ENCODE assay signal across 14 cellular contexts in genomic region chr1:226134170-226135058, GRCh38. TPM values are rescaled to one million over a fixed set of nuclear protein-coding genes. Genes with fewer than 3 reads are reported as not detected.
A peak's percentile ranks its signal among the peaks of the same experiment; 100 is the strongest.
DNase-seq lines count a peak whose midpoint lies in the region; ATAC-seq, FAIRE-seq and TF ChIP-seq lines count a peak whose summit lies in the region.
"Had no signal": no experiment of that assay in that cellular context is flagged by ENCODE, and none has a peak within 500 bp of the region (broad histone marks: within the 10 kb centered on the region; RNA-seq: fewer than 3 reads in every experiment).

No MANE protein-coding gene starts in this region.

- H3K4me3 ChIP-seq in K562 = no peak overlapping the region
- peak overlapping the region; percentile 38 to 57 for H3K4me3 ChIP-seq in stomach smooth muscle (ENCODE audit: low read length in 2 of 2)
- H3K4me3 ChIP-seq: SK-N-MC, uterus had no signal

- ATAC-seq in K562 (peak; percentile 8; the same call in 2 of the 3 replicates), memory B cell (ENCODE audit: low read depth) (no peak), GM19467 (IDR thresholded peaks at IDR 0.05; ENCODE audit: unreplicated experiment) (no peak), HG03196 (IDR thresholded peaks at IDR 0.05; ENCODE audit: unreplicated experiment) (no peak)

- DNase-seq in T-helper 1 cell = no peak
- DNase-seq in K562 (ENCODE audit: extremely low read depth in 1 of 4, low spot score in 3 of 4) = no peak
- no peak for DNase-seq in memory B cell (ENCODE audit: low spot score in 2 of 2)
- no peak for DNase-seq in COLO829 (ENCODE audit: low spot score)
- DNase-seq: activated CD4-positive, CD25-positive, alpha-beta regulatory T cell treated with anti-CD3 and anti-CD28 coated beads, Interleukin-2, amount 50 U/mL, for 72 hours; erythroblast; KG1; NCI-H187 treated with DMSO at 0.1 percent for 48 hours had no signal

- H3K9me3 Mint-ChIP-seq in T-helper 1 cell treated with Interleukin-12 subunit alpha and Interleukin-12 subunit beta and Interleukin-4 antibody, amounts not matched to agents 30 μg/mL and 1 μg/mL, for 36 hours = no peaks in the 10 kb centered on the region
- H3K9me3 Mint-ChIP-seq in memory B cell = no peaks in the 10 kb centered on the region

- CTCF ChIA-PET in K562 (lab: Yijun Ruan, JAX; ENCODE audit: low intra/inter-chr PET ratio) = no interaction called here

- BruUV-seq in K562 (replicated peaks; lab: Mats Ljungman, UMichigan) = no TSS peak

- no peaks in the 10 kb centered on the region for H3K9me3 ChIP-seq in K562 (replicated peaks; ENCODE audit: control insufficient read depth, insufficient read depth, low read depth, low read length)
- H3K9me3 ChIP-seq in stomach smooth muscle (ENCODE audit: control insufficient read depth in 2 of 2, low read length in 2 of 2) = no peaks in the 10 kb centered on the region
- H3K9me3 ChIP-seq: uterus had no signal

- TF ChIP-seq EP300 in K562 (IDR thresholded peaks at IDR 0.05; ENCODE audit: low read length) = no peak

- H3K27me3 Mint-ChIP-seq in T-helper 1 cell treated with Interleukin-12 subunit alpha and Interleukin-12 subunit beta and Interleukin-4 antibody, amounts not matched to agents 30 μg/mL and 1 μg/mL, for 36 hours (ENCODE audit: low read depth) = no peaks in the 10 kb centered on the region
- H3K27me3 Mint-ChIP-seq in memory B cell = no peaks in the 10 kb centered on the region

- in situ Hi-C loops in K562 (cut with MboI) = no loop called here

- peaks cover 4 to 10% of the 10 kb centered on the region in 2 experiments; a peak in 2 of 5 replicates for H3K27me3 ChIP-seq in K562 (ENCODE audit: control insufficient read depth in 2 of 2, insufficient read depth in 2 of 2, low read length in 2 of 2)
- no peaks in the 10 kb centered on the region for H3K27me3 ChIP-seq in stomach smooth muscle (ENCODE audit: control insufficient read depth in 1 of 2, insufficient read depth in 2 of 2, low read length in 2 of 2)
- H3K27me3 ChIP-seq: uterus had no signal

- intact Hi-C loops in K562 (cut with micrococcal nuclease) = no loop called here

- no peaks in the 10 kb centered on the region for H3K36me3 ChIP-seq in K562 (ENCODE audit: control insufficient read depth, insufficient read depth, low read length)
- no peaks in the 10 kb centered on the region for H3K36me3 ChIP-seq in stomach smooth muscle (ENCODE audit: control insufficient read depth in 2 of 2, insufficient read depth in 2 of 2, low read length in 2 of 2)
- H3K36me3 ChIP-seq: uterus had no signal

- H3K4me1 ChIP-seq in K562 (replicated peaks in 1 of 2; ENCODE audit: control insufficient read depth in 2 of 2, insufficient read depth in 2 of 2, low read length in 2 of 2) = peaks cover 7 to 29% of the 10 kb centered on the region in 2 experiments
- H3K4me1 ChIP-seq in stomach smooth muscle (ENCODE audit: control insufficient read depth, insufficient read depth, low read length) = peaks cover 16% of the 10 kb centered on the region
- H3K4me1 ChIP-seq: uterus had no signal

- H4K20me1 ChIP-seq in K562 (replicated peaks; ENCODE audit: control insufficient read depth, insufficient read depth, low read length) = no peaks in the 10 kb centered on the region; the same call in 1 of the 2 replicates

- POLR2A ChIA-PET in K562 (lab: Yijun Ruan, JAX) = interaction anchor here (1.1 to 1.5 kb wide), 4 partner anchors 11 to 135 kb away, joined by 4 to 5 read pairs (median 4); partner anchors contain the start of gene SDE2

- no peaks in the 10 kb centered on the region for H3K36me3 Mint-ChIP-seq in T-helper 1 cell treated with Interleukin-12 subunit alpha and Interleukin-12 subunit beta and Interleukin-4 antibody, amounts not matched to agents 30 μg/mL and 1 μg/mL, for 36 hours (ENCODE audit: low read depth)
- H3K36me3 Mint-ChIP-seq in memory B cell = peaks cover 2% of the 10 kb centered on the region

- TF ChIP-seq CTCF in K562 (IDR thresholded peaks at IDR 0.05 in 2 of 3, conservative IDR thresholded peaks at IDR 0.05 in 1 of 3; ENCODE audit: insufficient read depth in 2 of 3, low read depth in 1 of 3, low read length in 3 of 3) = no peak

- TF ChIP-seq POLR2A in K562 (conservative IDR thresholded peaks at IDR 0.05) = no peak

- no peaks in the 10 kb centered on the region for H3K9me1 ChIP-seq in K562 (ENCODE audit: control insufficient read depth, insufficient read depth, low read length)

- H3K4me1 Mint-ChIP-seq in T-helper 1 cell treated with Interleukin-12 subunit alpha and Interleukin-12 subunit beta and Interleukin-4 antibody, amounts not matched to agents 30 μg/mL and 1 μg/mL, for 36 hours (ENCODE audit: low read depth) = peaks cover 4% of the 10 kb centered on the region
- peaks cover 38% of the 10 kb centered on the region for H3K4me1 Mint-ChIP-seq in memory B cell

- FAIRE-seq in K562 (lab: Jason Lieb, UNC) = no peak

- H3K27ac ChIP-seq in K562 (ENCODE audit: extremely low read depth, low read depth, low read length) (no peak overlapping the region), stomach smooth muscle (ENCODE audit: low read length) (peak overlapping the region; percentile 41)
- H3K27ac ChIP-seq: SK-N-MC, uterus had no signal

- no peak for TF ChIP-seq RAD21 in K562 (CRISPR knock-in tag; conservative IDR thresholded peaks at IDR 0.05 in 1 of 2, IDR thresholded peaks at IDR 0.05 in 1 of 2)

- 32% methylated on average over 15 of the region's 16 CpGs for WGBS in K562 (ENCODE audit: insufficient coverage, low coverage, missing lambda C conversion rate)

- H3K4me3 Mint-ChIP-seq in T-helper 1 cell treated with Interleukin-12 subunit alpha and Interleukin-12 subunit beta and Interleukin-4 antibody, amounts not matched to agents 30 μg/mL and 1 μg/mL, for 36 hours = no peak overlapping the region
- peak overlapping the region; percentile 48 for H3K4me3 Mint-ChIP-seq in memory B cell

- H3K27ac Mint-ChIP-seq in T-helper 1 cell treated with Interleukin-12 subunit alpha and Interleukin-12 subunit beta and Interleukin-4 antibody, amounts not matched to agents 30 μg/mL and 1 μg/mL, for 36 hours = peak overlapping the region; percentile 63
- peak overlapping the region; percentile 90 for H3K27ac Mint-ChIP-seq in memory B cell

- peak overlapping the region in 1 of 2 experiments; percentile 76; a peak in 2 of 4 replicates for H3K9ac ChIP-seq in K562 (ENCODE audit: insufficient read depth in 1 of 2, low read depth in 2 of 2, low read length in 2 of 2)
- peak overlapping the region in 1 of 2 donors; percentile 69 for H3K9ac ChIP-seq in stomach smooth muscle (ENCODE audit: low read length in 2 of 2)

- H3K79me2 ChIP-seq in K562 (ENCODE audit: control insufficient read depth, insufficient read depth, low read length) = no peaks in the 10 kb centered on the region

- no peak overlapping the region for H2AFZ ChIP-seq in K562 (ENCODE audit: low read depth, low read length)

- H3K4me2 ChIP-seq in K562 (ENCODE audit: insufficient read depth, low read length) = no peak overlapping the region

TF ChIP-seq in K562, 482 proteins besides CTCF, POLR2A, EP300 and RAD21:
- TF ChIP-seq ZNF165 (CRISPR knock-in tag; IDR thresholded peaks at IDR 0.05; ENCODE audit: borderline replicate concordance) = no peak
- TF ChIP-seq TFAP4 (CRISPR knock-in tag; IDR thresholded peaks at IDR 0.05; ENCODE audit: borderline replicate concordance) = 0 out of 2 replicates have a peak, but pooled peaks have one; percentile 11
- TF ChIP-seq IRF2 (CRISPR knock-in tag; IDR thresholded peaks at IDR 0.05) = 0 out of 2 replicates have a peak, but pooled peaks have one; percentile 21

RNA-seq across cellular contexts. Expression of gene ACBD3, which starts 52.1 kb away (rescaled TPM):
- total RNA-seq in K562 (2011; cell fraction: chromatin; rRNA removed; ENCODE audit: low replicate concordance) = 12.5 and 40.3 TPM in 2 replicates
- 8.8 and 12.5 TPM in 2 replicates for total RNA-seq in K562 (2011; cell fraction: nucleolus; rRNA removed)
- total RNA-seq in K562 (2011; cell fraction: nucleoplasm; rRNA removed) = 21.6 and 27.1 TPM in 2 replicates
- total RNA-seq in K562 (2014; rRNA removed) = 25.4 and 31.4 TPM in 2 replicates
- 31.4 and 35.5 TPM in 2 replicates for total RNA-seq in K562 (2014; rRNA removed; fragmentation: Illumina TruSeq; extraction: Trizol)
- 26.1 and 26.9 TPM in 2 replicates for total RNA-seq in K562 (2015; rRNA removed; fragmentation: Illumina TruSeq; extraction: Trizol)
- total RNA-seq in K562 (2021) = 27.6 and 30.7 TPM in 2 replicates
- 36.7 and 37.6 TPM in 2 replicates for polyA plus RNA-seq in K562 (2011; rRNA removed)
- 10.1 and 21.5 TPM in 2 replicates for polyA plus RNA-seq in K562 (2011; cell fraction: cytosol; rRNA removed)
- polyA plus RNA-seq in K562 (2011; cell fraction: nucleus; rRNA removed) = 8.9 and 13.8 TPM in 2 replicates
- 22.8 and 22.9 TPM in 2 replicates for polyA plus RNA-seq in K562 (2012)
- polyA plus RNA-seq in K562 (2014; fragmentation: Illumina TruSeq; extraction: Trizol) = 25.4 and 32.1 TPM in 2 replicates
- 10 to 100 TPM; 11.1 to 14.3 TPM for polyA plus RNA-seq in K562 (2014; fragmentation: Nextera tagmentation; extraction: Ambion mirVana)
- 21.4 and 21.5 TPM in 2 replicates for polyA plus RNA-seq in K562 (2014; rRNA removed)
- 55.5 and 66.5 TPM in 2 replicates for polyA minus RNA-seq in K562 (2011; rRNA and poly(A)+ RNA removed)
- 23.8 and 29.6 TPM in 2 replicates for polyA minus RNA-seq in K562 (2011; cell fraction: cytosol; rRNA and poly(A)+ RNA removed)
- polyA minus RNA-seq in K562 (2011; cell fraction: nucleus; rRNA and poly(A)+ RNA removed) = 7.1 and 15.3 TPM in 2 replicates
